8 cellular contexts compared by ENCODE assay signal in genomic region chr16:67155305-67156145, GRCh38. TPM values are rescaled to one million over a fixed set of nuclear protein-coding genes. Genes with fewer than 3 reads are reported as not detected.
DNase-seq lines count a peak whose midpoint lies in the region; ATAC-seq and TF ChIP-seq lines count a peak whose summit lies in the region.

No MANE protein-coding gene starts in this region.

- peak; percentile 26 for ATAC-seq in activated CD8-positive, alpha-beta T cell treated with anti-CD3 and anti-CD28 coated beads for 36 hours
- ATAC-seq in memory B cell (ENCODE audit: low read depth) (peak; percentile 40), HG02678 (IDR thresholded peaks at IDR 0.05; ENCODE audit: unreplicated experiment) (no peak)

- H3K27ac Mint-ChIP-seq in activated CD8-positive, alpha-beta T cell treated with anti-CD3 and anti-CD28 coated beads for 36 hours: no peak overlapping the region
- H3K27ac Mint-ChIP-seq in memory B cell: peak overlapping the region; percentile 88

- no peaks in the 10 kb centered on the region for H3K9me3 Mint-ChIP-seq in activated CD8-positive, alpha-beta T cell treated with anti-CD3 and anti-CD28 coated beads for 36 hours
- H3K9me3 Mint-ChIP-seq in memory B cell: no peaks in the 10 kb centered on the region

- H3K4me3 ChIP-seq in H7 (ENCODE audit: insufficient read depth, low read depth, low read length): peak overlapping the region; percentile 30; the same call in 1 of the 2 replicates

- H3K36me3 Mint-ChIP-seq in activated CD8-positive, alpha-beta T cell treated with anti-CD3 and anti-CD28 coated beads for 36 hours (ENCODE audit: low read depth): peaks cover 13% of the 10 kb centered on the region
- H3K36me3 Mint-ChIP-seq in memory B cell: no peaks in the 10 kb centered on the region

- no peaks in the 10 kb centered on the region for H3K36me3 ChIP-seq in H7 (replicated peaks; ENCODE audit: control insufficient read depth, insufficient read depth, low read length)

- CTCF ChIA-PET in activated CD8-positive, alpha-beta T cell treated with anti-CD3 and anti-CD28 coated beads for 36 hours (lab: Charles Lee): interaction anchor here (0.6 to 15.9 kb wide), 70 partner anchors 8 to 274 kb away, joined by 3 to 209 read pairs (median 6); partner anchors contain the start of genes CBFB, CES3, CES4A and EXOC3L1

- POLR2A ChIA-PET in activated CD8-positive, alpha-beta T cell treated with anti-CD3 and anti-CD28 coated beads for 36 hours (lab: Charles Lee): interaction anchor here (0.8 to 1.1 kb wide), 7 partner anchors 22 to 177 kb away, joined by 3 to 5 read pairs (median 3); partner anchors contain the start of gene EXOC3L1

- intact Hi-C loops in activated CD8-positive, alpha-beta T cell treated with anti-CD3 and anti-CD28 coated beads for 36 hours (cut with micrococcal nuclease): loop anchor here (5.0 kb wide), 4 partner anchors 123 to 203 kb away; no protein-coding TSS in a partner anchor

- peak; percentile 98 for TF ChIP-seq CTCF in activated CD8-positive, alpha-beta T cell treated with anti-CD3 and anti-CD28 coated beads for 36 hours (IDR thresholded peaks at IDR 0.05)

- peak; percentile 59 to 61 for DNase-seq in AML-193 (lab: John Stamatoyannopoulos, UW)
- DNase-seq in H7: peak; percentile 98
- DNase-seq in NCI-H774 (lab: John Stamatoyannopoulos, UW): peak; percentile 30
- DNase-seq in activated CD8-positive, alpha-beta T cell treated with anti-CD3 and anti-CD28 coated beads for 36 hours: peak; percentile 80
- peak; percentile 72 for DNase-seq in effector CD4-positive, alpha-beta T cell
- peak; percentile 85 to 87 for DNase-seq in memory B cell (ENCODE audit: low spot score in 2 of 2)
- DNase-seq in stimulated activated CD8-positive, alpha-beta memory T cell treated with anti-CD3 and anti-CD28 coated beads, Interleukin-15, amount 100 ng/mL, for 1 hour (ENCODE audit: low read depth): peak; percentile 50

- peaks cover 27% of the 10 kb centered on the region for H3K27me3 Mint-ChIP-seq in activated CD8-positive, alpha-beta T cell treated with anti-CD3 and anti-CD28 coated beads for 36 hours
- no peaks in the 10 kb centered on the region for H3K27me3 Mint-ChIP-seq in memory B cell

- peaks cover 100% of the 10 kb centered on the region for H3K27me3 ChIP-seq in H7 (ENCODE audit: control insufficient read depth, insufficient read depth, low read length)

- H3K4me3 Mint-ChIP-seq in activated CD8-positive, alpha-beta T cell treated with anti-CD3 and anti-CD28 coated beads for 36 hours: peak overlapping the region; percentile 66
- peak overlapping the region; percentile 71 for H3K4me3 Mint-ChIP-seq in memory B cell

- peaks cover 43% of the 10 kb centered on the region for H3K4me1 Mint-ChIP-seq in activated CD8-positive, alpha-beta T cell treated with anti-CD3 and anti-CD28 coated beads for 36 hours (ENCODE audit: low read depth)
- H3K4me1 Mint-ChIP-seq in memory B cell: peaks cover 38% of the 10 kb centered on the region

RNA-seq across cellular contexts. Expression of gene TRADD, which starts 4.2 kb away (rescaled TPM):
- total RNA-seq in H7 (2014; rRNA removed; shearing (Covaris generic)): 1.3 and 1.8 TPM in 2 replicates
- 10 to 100 TPM; 28.4 to 31.2 TPM for total RNA-seq in activated CD8-positive, alpha-beta T cell treated with anti-CD3 and anti-CD28 coated beads for 36 hours

RNA-seq across cellular contexts. Expression of gene FBXL8, which starts 4.2 kb away (rescaled TPM):
- total RNA-seq in H7 (2014; rRNA removed; shearing (Covaris generic)): 0.67 and 0.73 TPM in 2 replicates
- total RNA-seq in activated CD8-positive, alpha-beta T cell treated with anti-CD3 and anti-CD28 coated beads for 36 hours: 10 to 100 TPM; 27.1 to 28.6 TPM

RNA-seq across cellular contexts. Expression of gene B3GNT9, which starts 4.7 kb away (rescaled TPM):
- total RNA-seq in H7 (2014; rRNA removed; shearing (Covaris generic)): 7.6 and 8.7 TPM in 2 replicates
- total RNA-seq in activated CD8-positive, alpha-beta T cell treated with anti-CD3 and anti-CD28 coated beads for 36 hours: 1 to 10 TPM; 2.1 to 2.5 TPM

RNA-seq across cellular contexts. Expression of gene HSF4, which starts 9.0 kb away (rescaled TPM):
- total RNA-seq in H7 (2014; rRNA removed; shearing (Covaris generic)): 1.6 and 4.0 TPM in 2 replicates
- total RNA-seq in activated CD8-positive, alpha-beta T cell treated with anti-CD3 and anti-CD28 coated beads for 36 hours: 10 to 100 TPM; 56.0 to 73.3 TPM

RNA-seq across cellular contexts. Expression of gene NOL3, which starts 14.8 kb away (rescaled TPM):
- 5.3 and 7.4 TPM in 2 replicates for total RNA-seq in H7 (2014; rRNA removed; shearing (Covaris generic))
- total RNA-seq in activated CD8-positive, alpha-beta T cell treated with anti-CD3 and anti-CD28 coated beads for 36 hours: 10 to 100 TPM; 24.5 to 25.3 TPM

Comparison
In these comparisons a context has a peak if more than half of its experiments do, and no peak if none do; other contexts are left out.
1. DNase-seq: peak in every context shown above with its lines; median percentile 98 in H7; 86 in memory B cell; 80 in activated CD8-positive, alpha-beta T cell treated with anti-CD3 and anti-CD28 coated beads for 36 hours; 72 in effector CD4-positive, alpha-beta T cell; 60 in AML-193; 50 in stimulated activated CD8-positive, alpha-beta memory T cell treated with anti-CD3 and anti-CD28 coated beads, Interleukin-15, amount 100 ng/mL, for 1 hour; 30 in NCI-H774.
2. RNA of gene TRADD, which starts 4.2 kb away (total RNA-seq): 28.4 to 31.2 TPM in activated CD8-positive, alpha-beta T cell treated with anti-CD3 and anti-CD28 coated beads for 36 hours; 1.3 to 1.8 TPM in H7; every median in the first group is over 10 times any median in the second.
3. RNA of gene FBXL8, which starts 4.2 kb away (total RNA-seq): 27.1 to 28.6 TPM in activated CD8-positive, alpha-beta T cell treated with anti-CD3 and anti-CD28 coated beads for 36 hours; 0.67 to 0.73 TPM in H7; every median in the first group is over 10 times any median in the second.